ENCODE assay signal across 1 cellular context in the genomic region with DNA sequence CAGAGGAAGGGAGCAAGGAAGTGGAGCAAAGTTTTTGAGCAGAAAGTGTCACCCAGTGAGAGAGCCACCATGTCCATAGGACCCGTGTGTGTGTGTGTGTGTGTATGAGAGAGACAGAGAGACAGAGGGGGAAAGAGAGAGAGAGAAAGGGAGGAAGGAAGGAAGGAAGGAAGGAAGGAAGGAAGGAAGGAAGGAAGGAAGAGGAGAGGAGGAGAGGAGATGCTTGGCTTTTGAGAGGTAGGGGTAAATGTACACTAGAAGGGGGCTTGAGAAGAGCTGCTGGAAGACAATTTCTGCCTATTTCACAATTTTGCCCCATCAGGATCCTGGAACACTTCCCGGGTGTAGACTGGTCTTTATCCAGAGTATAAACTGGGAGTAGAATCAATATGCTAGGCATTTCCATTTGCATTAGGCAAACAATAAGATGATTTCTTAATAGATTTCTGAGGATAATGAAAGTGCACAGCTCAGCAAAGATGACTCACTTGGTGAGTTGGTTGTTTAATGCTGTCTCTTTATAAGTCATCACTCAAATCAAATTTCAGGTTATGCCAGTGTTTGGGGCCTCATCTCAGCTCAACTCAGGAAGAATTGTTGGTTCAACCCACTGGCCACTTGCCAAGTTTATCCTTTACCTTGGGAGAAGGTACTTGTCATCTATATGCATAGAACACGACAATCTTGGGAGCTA.
TF ChIP-seq lines count a peak whose summit lies in the region.

No MANE protein-coding gene starts in this region.

TF ChIP-seq in IMR-90, 13 proteins besides CTCF, POLR2A, EP300 and RAD21:
- TF ChIP-seq MAFK (IDR thresholded peaks at IDR 0.05; ENCODE audit: low read depth, low read length) (peak; percentile 85), SMC3 (IDR thresholded peaks at IDR 0.05; ENCODE audit: low read depth, low read length) (no peak)
TF ChIP-seq in IMR-90: peak in this region for 1.
